Comparison of ENCODE assay signal across 8 cellular contexts in the genomic region with DNA sequence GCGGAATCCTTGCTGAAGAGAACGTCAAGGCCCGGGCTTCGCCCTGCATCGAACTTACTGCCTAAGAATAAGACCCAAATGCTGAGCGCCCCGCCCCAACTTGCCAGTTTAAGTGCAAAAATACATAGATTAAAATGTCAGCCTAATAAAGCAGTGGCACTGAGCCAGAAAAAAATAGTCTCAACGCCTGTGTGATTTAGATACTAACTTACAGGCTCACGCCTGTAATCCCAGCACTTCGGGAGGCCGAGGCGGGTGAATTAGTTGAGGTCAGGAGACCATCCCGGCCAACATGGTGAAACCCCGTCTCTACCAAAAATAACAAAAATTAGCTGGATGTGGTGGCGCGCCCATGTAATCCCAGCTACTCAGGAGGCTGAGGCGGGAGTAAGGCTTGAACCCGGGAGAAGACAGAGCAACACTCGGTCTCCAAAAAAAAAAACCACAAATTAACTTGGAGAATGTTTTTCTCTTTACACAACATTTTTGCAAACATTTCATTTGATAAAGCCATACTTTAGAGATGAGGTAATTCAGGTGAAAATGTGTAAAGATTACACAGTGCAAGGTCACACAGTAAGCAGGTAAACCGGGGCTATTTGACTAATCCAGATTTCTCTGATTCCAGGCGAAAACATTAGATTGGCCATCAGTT. TPM values are rescaled to one million over a fixed set of nuclear protein-coding genes. Genes with fewer than 3 reads are reported as not detected.
A peak's percentile ranks its signal among the peaks of the same experiment; 100 is the strongest.
DNase-seq lines count a peak whose midpoint lies in the region; ATAC-seq and TF ChIP-seq lines count a peak whose summit lies in the region.

No MANE protein-coding gene starts in this region.

- peak overlapping the region; percentile 61 for H3K4me2 ChIP-seq in KMS-11

- peak overlapping the region; percentile 93 for H3K9ac ChIP-seq in KMS-11

- H3K4me3 ChIP-seq in KMS-11 (IDR thresholded peaks at IDR 0.05; ENCODE audit: insufficient read depth, low read depth, low read length) (no peak overlapping the region), astrocyte of the spinal cord (ENCODE audit: low read depth, low read length) (peak overlapping the region; percentile 80), kidney epithelial cell (ENCODE audit: low read depth, low read length) (peak overlapping the region; percentile 57)

- DNase-seq in astrocyte of the spinal cord (ENCODE audit: low read depth, low spot score): no peak
- no peak for DNase-seq in kidney epithelial cell (ENCODE audit: low read depth)
- peak in 5 of 49 donors; percentile 48 to 80 (median 58) for DNase-seq in substantia nigra (lab: John Stamatoyannopoulos, UW)
- no peak for DNase-seq in NCI-H345 (lab: John Stamatoyannopoulos, UW)
- DNase-seq in NCI-H2081 treated with DMSO at 0.1 percent for 48 hours (lab: John Stamatoyannopoulos, UW): no peak
- DNase-seq in mucosa of gallbladder (ENCODE audit: low spot score): no peak

- H3K27ac ChIP-seq in KMS-11 (peak overlapping the region; percentile 99), substantia nigra (ENCODE audit: low read depth, low read length, poor library complexity, severe bottlenecking) (peak overlapping the region; percentile 94)

- in situ Hi-C loops in astrocyte of the spinal cord (cut with HindIII; ENCODE audit: low sequenced_read_pairs): no loop called here

- H3K36me3 ChIP-seq in KMS-11 (ENCODE audit: insufficient read depth) (no peaks in the 10 kb centered on the region), kidney epithelial cell (ENCODE audit: control insufficient read depth, insufficient read depth, low read length) (no peaks in the 10 kb centered on the region)

- H3K27me3 ChIP-seq in KMS-11 (ENCODE audit: insufficient read depth, low read depth) (no peaks in the 10 kb centered on the region), kidney epithelial cell (ENCODE audit: control insufficient read depth, insufficient read depth, low read length) (no peaks in the 10 kb centered on the region)

- 0 out of 2 replicates have a peak, but pooled peaks cover 20% of the 10 kb centered on the region for H4K20me1 ChIP-seq in KMS-11 (ENCODE audit: insufficient read depth)

- H3K4me1 ChIP-seq in KMS-11 (ENCODE audit: low read depth, poor library complexity, severe bottlenecking): peaks cover 16% of the 10 kb centered on the region

- H3K79me2 ChIP-seq in KMS-11 (ENCODE audit: insufficient read depth, low read depth): peaks cover 33% of the 10 kb centered on the region

- ATAC-seq in HG03378 (IDR thresholded peaks at IDR 0.05; ENCODE audit: unreplicated experiment): no peak

- TF ChIP-seq CTCF in KMS-11 (conservative IDR thresholded peaks at IDR 0.05; ENCODE audit: low read depth, low read length) (no peak), astrocyte of the spinal cord (IDR thresholded peaks at IDR 0.05; ENCODE audit: low read depth, low read length) (no peak), kidney epithelial cell (IDR thresholded peaks at IDR 0.05; ENCODE audit: insufficient read depth, low read length, poor library complexity, severe bottlenecking) (no peak)

- peak overlapping the region; percentile 75 for H2AFZ ChIP-seq in KMS-11 (ENCODE audit: low read depth)

RNA-seq across cellular contexts. Expression of a gene that starts 1.2 kb away (rescaled TPM):
- total RNA-seq in kidney epithelial cell: 50.9 and 59.6 TPM in 2 replicates
- 56.9 TPM for total RNA-seq in mucosa of gallbladder
